ENCODE assay signal across 10 cellular contexts in the genomic region with DNA sequence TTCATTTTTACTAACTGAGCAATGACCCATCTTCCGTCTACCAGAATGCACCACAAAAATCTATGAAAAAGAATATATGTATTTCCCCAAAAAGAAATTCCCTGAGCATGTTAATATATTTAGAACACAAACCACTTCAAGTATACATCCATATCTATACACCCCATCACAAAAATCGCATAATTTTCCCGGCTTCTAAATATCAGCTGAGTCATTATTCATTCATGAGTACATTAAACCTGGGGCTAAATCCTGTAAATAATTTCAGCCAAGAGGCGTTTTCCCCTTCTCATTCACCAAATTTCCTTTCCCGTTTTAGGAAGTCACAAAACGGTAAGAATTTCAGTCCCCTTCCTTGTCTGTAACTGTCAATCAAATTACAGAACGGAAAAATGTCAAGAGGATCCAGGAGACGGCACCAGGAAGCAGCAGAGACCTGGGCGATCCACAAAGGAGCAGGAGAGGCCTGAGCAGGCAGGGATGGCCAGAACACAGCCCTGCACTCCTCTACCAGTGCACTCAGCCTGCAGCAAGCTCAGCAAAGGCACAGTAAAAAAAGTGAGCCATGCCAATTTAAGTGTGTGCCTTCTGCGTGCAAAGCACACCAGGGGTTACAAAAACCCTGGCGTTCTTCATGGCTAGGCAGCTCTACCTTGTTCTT.
A peak's percentile ranks its signal among the peaks of the same experiment; 100 is the strongest.
DNase-seq lines count a peak whose midpoint lies in the region; ATAC-seq and TF ChIP-seq lines count a peak whose summit lies in the region.
"Had no signal": no experiment of that assay in that cellular context is flagged by ENCODE, and none has a peak within 500 bp of the region (broad histone marks: within the 10 kb centered on the region; RNA-seq: fewer than 3 reads in every experiment).

No MANE protein-coding gene starts in this region.

- H3K9me3 ChIP-seq in GM23248 (ENCODE audit: low read depth) (no peaks in the 10 kb centered on the region), skeletal muscle tissue (ENCODE audit: control insufficient read depth in 3 of 3, low read length in 3 of 3) (no peaks in the 10 kb centered on the region)

- H3K36me3 ChIP-seq in GM23248 (ENCODE audit: low read depth) (no peaks in the 10 kb centered on the region), skeletal muscle tissue (ENCODE audit: control insufficient read depth in 3 of 3, insufficient read depth in 3 of 3, low read length in 3 of 3) (no peaks in the 10 kb centered on the region)

- H3K36me3 Mint-ChIP-seq in T-helper 2 cell treated with Interferon-gamma antibody and Interleukin-4, amounts not matched to agents 5 μg/mL and 100 μg/mL, for 36 hours (ENCODE audit: low read depth), result no peaks in the 10 kb centered on the region
- H3K36me3 Mint-ChIP-seq: activated naive CD4-positive, alpha-beta T cell treated with anti-CD3 and anti-CD28 coated beads, Interleukin-2, amount 50 U/mL, for 24 hours had no signal

- in situ Hi-C loops in GM23248 (cut with MboI), result no loop called here

- H3K4me1 ChIP-seq in GM23248 (ENCODE audit: insufficient read depth) (peaks cover 35% of the 10 kb centered on the region), foreskin keratinocyte (peaks cover 11% of the 10 kb centered on the region), skeletal muscle tissue (ENCODE audit: control insufficient read depth in 3 of 3, insufficient read depth in 3 of 3, low read length in 3 of 3) (peaks cover 18 to 52% (median 24%) of the 10 kb centered on the region in 3 donors)

- peak; percentile 68 for ATAC-seq in foreskin keratinocyte
- ATAC-seq: Panc1 had no signal

- no peaks in the 10 kb centered on the region; the same call in 1 of the 2 replicates for H3K9me2 ChIP-seq in GM23248 (ENCODE audit: insufficient read depth)

- TF ChIP-seq CTCF in foreskin keratinocyte (conservative IDR thresholded peaks at IDR 0.05), result no peak

- H3F3A ChIP-seq in GM23248 (ENCODE audit: insufficient read depth), result peaks cover 29% of the 10 kb centered on the region

- peak overlapping the region; percentile 49 for H3K4me2 ChIP-seq in GM23248 (ENCODE audit: unreplicated experiment)

- H2AFZ ChIP-seq in GM23248, result 0 out of 2 replicates have a peak overlapping the region, but pooled peaks have one; percentile 28

- H3K4me3 ChIP-seq in GM23248 (peak overlapping the region; percentile 32), skeletal muscle tissue (ENCODE audit: low read length in 3 of 3) (peak overlapping the region in 1 of 3 donors; percentile 17)

- H4K20me1 ChIP-seq in GM23248 (ENCODE audit: insufficient read depth), result no peaks in the 10 kb centered on the region

- H3K9ac ChIP-seq in GM23248 (peak overlapping the region; percentile 46), skeletal muscle tissue (ENCODE audit: low read depth in 1 of 3, low read length in 3 of 3) (peak overlapping the region in 1 of 3 donors; percentile 35)

- no peaks in the 10 kb centered on the region for H3K9me3 Mint-ChIP-seq in T-helper 2 cell treated with Interferon-gamma antibody and Interleukin-4, amounts not matched to agents 5 μg/mL and 100 μg/mL, for 36 hours
- H3K9me3 Mint-ChIP-seq: activated naive CD4-positive, alpha-beta T cell treated with anti-CD3 and anti-CD28 coated beads, Interleukin-2, amount 50 U/mL, for 24 hours had no signal

- H3K27ac ChIP-seq in GM23248, result peak overlapping the region; percentile 48
- no peak overlapping the region for H3K27ac ChIP-seq in foreskin keratinocyte
- peak overlapping the region; percentile 46 for H3K27ac ChIP-seq in skeletal muscle tissue (ENCODE audit: low read depth, low read length)

- 17 to 19% methylated on average over 11 of the region's 11 CpGs for WGBS in GM23248 (ENCODE audit: low coverage in 1 of 2, low lambda C conversion rate in 2 of 2, missing lambda C conversion rate in 2 of 2), 2 experiments

- no peak overlapping the region for H3K27ac Mint-ChIP-seq in T-helper 2 cell treated with Interferon-gamma antibody and Interleukin-4, amounts not matched to agents 5 μg/mL and 100 μg/mL, for 36 hours
- H3K27ac Mint-ChIP-seq: activated naive CD4-positive, alpha-beta T cell treated with anti-CD3 and anti-CD28 coated beads, Interleukin-2, amount 50 U/mL, for 24 hours had no signal

- H3K79me2 ChIP-seq in GM23248 (ENCODE audit: insufficient read depth), result peaks cover 100% of the 10 kb centered on the region

- H3K27me3 ChIP-seq in GM23248 (replicated peaks; ENCODE audit: insufficient read depth), result no peaks in the 10 kb centered on the region
- no peaks in the 10 kb centered on the region for H3K27me3 ChIP-seq in foreskin keratinocyte
- no peaks in the 10 kb centered on the region for H3K27me3 ChIP-seq in skeletal muscle tissue (ENCODE audit: control insufficient read depth in 3 of 3, insufficient read depth in 3 of 3, low read length in 3 of 3)

- no peak overlapping the region for H3K4me3 Mint-ChIP-seq in T-helper 2 cell treated with Interferon-gamma antibody and Interleukin-4, amounts not matched to agents 5 μg/mL and 100 μg/mL, for 36 hours
- H3K4me3 Mint-ChIP-seq: activated naive CD4-positive, alpha-beta T cell treated with anti-CD3 and anti-CD28 coated beads, Interleukin-2, amount 50 U/mL, for 24 hours had no signal

- DNase-seq in GM23248, result peak; percentile 53
- peak in 1 of 2 donors; percentile 16 for DNase-seq in foreskin keratinocyte
- no peak for DNase-seq in hippocampal formation (lab: John Stamatoyannopoulos, UW)
- DNase-seq in T-helper 2 cell treated with Interferon-gamma antibody and Interleukin-4, amounts not matched to agents 5 μg/mL and 100 μg/mL, for 36 hours (ENCODE audit: low spot score), result no peak
- no peak for DNase-seq in NK-92 treated with Interleukin-12 subunit alpha and Interleukin-12 subunit beta, amount 100 ng/mL, for 24 hours (lab: John Stamatoyannopoulos, UW)
- DNase-seq: stimulated activated CD4-positive, alpha-beta T cell treated with anti-CD3 and anti-CD28 coated beads, Interleukin-15, amount 100 ng/mL, for 24 hours had no signal

- peaks cover 7% of the 10 kb centered on the region for H3K27me3 Mint-ChIP-seq in T-helper 2 cell treated with Interferon-gamma antibody and Interleukin-4, amounts not matched to agents 5 μg/mL and 100 μg/mL, for 36 hours (ENCODE audit: low read depth)
- H3K27me3 Mint-ChIP-seq: activated naive CD4-positive, alpha-beta T cell treated with anti-CD3 and anti-CD28 coated beads, Interleukin-2, amount 50 U/mL, for 24 hours had no signal

- no peaks in the 10 kb centered on the region for H3K4me1 Mint-ChIP-seq in T-helper 2 cell treated with Interferon-gamma antibody and Interleukin-4, amounts not matched to agents 5 μg/mL and 100 μg/mL, for 36 hours (ENCODE audit: low read depth)
- H3K4me1 Mint-ChIP-seq: activated naive CD4-positive, alpha-beta T cell treated with anti-CD3 and anti-CD28 coated beads, Interleukin-2, amount 50 U/mL, for 24 hours had no signal

TF ChIP-seq in PFSK-1, 5 proteins besides CTCF, POLR2A, EP300 and RAD21:
- no peak for TF ChIP-seq POLR2AphosphoS5 (IDR thresholded peaks at IDR 0.05; ENCODE audit: low read depth, low read length)
- no peak for TF ChIP-seq SIN3A (IDR thresholded peaks at IDR 0.05; ENCODE audit: borderline replicate concordance, insufficient read depth, low read length)
- TF ChIP-seq FOXP2 (optimal IDR thresholded peaks at IDR 0.05; ENCODE audit: borderline replicate concordance, extremely low read depth, extremely low read length, insufficient read depth), result peak; percentile 10
- TF ChIP-seq TAF1 (IDR thresholded peaks at IDR 0.05; ENCODE audit: borderline replicate concordance, insufficient read depth, low read length), result no peak
- TF ChIP-seq REST (IDR thresholded peaks at IDR 0.05; ENCODE audit: insufficient read depth in 1 of 2, low read depth in 2 of 2, low read length in 2 of 2), result no peak
